In the genomic region with DNA sequence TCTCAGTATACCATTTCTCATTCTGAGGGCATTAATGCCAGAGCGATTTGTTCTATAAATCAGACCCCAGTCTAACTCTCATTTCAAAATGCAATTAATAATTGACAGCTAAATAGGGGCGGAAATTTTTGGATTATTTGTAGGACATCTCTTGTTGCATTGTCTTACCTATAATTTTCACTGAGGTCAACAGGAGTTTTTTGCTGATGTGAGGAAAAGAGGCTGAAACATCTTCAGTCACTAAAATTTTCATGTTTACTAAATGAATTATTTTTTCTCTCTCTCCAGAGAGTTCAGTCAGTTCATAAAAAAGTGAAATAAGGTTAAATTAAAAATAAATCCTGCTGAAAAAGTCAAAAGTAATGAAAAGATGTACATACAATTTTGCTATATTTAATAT, we compare ENCODE assay signal across 8 cellular contexts.
"Had no signal": no experiment of that assay in that cellular context is flagged by ENCODE, and none has a peak within 500 bp of the region (broad histone marks: within the 10 kb centered on the region; RNA-seq: fewer than 3 reads in every experiment).

No MANE protein-coding gene starts in this region.

- H3K4me3 ChIP-seq: GM23248, HAP-1 had no signal

- H3K9ac ChIP-seq: GM23248 had no signal

- H3K9me3 ChIP-seq: HAP-1 had no signal

- H3K36me3 ChIP-seq: HAP-1 had no signal

- H3K27ac ChIP-seq: GM23248, HL-60 had no signal

- DNase-seq: GM23248, GOT3, H7, HFFc6, KG1 had no signal

- ATAC-seq: HCT116 had no signal

- H3K4me1 ChIP-seq: HAP-1 had no signal

- H2AFZ ChIP-seq: GM23248 had no signal
